8 cellular contexts compared by ENCODE assay signal in genomic region chr11:83194284-83195175, GRCh38. TPM values are rescaled to one million over a fixed set of nuclear protein-coding genes. Genes with fewer than 3 reads are reported as not detected.
DNase-seq lines count a peak whose midpoint lies in the region; ATAC-seq, FAIRE-seq and TF ChIP-seq lines count a peak whose summit lies in the region.

No MANE protein-coding gene starts in this region.

- no peak for FAIRE-seq in pancreas (lab: Jason Lieb, UNC)

- peak overlapping the region; percentile 91 for H2AFZ ChIP-seq in SK-N-SH (ENCODE audit: low read depth)

- H3K27ac ChIP-seq in SK-N-SH (ENCODE audit: low read depth in 2 of 2, low read length in 1 of 2) (peak overlapping the region; percentile 43 to 84), pancreas (peak overlapping the region; percentile 80 to 91 (median 85))

- POLR2A ChIA-PET in SK-N-SH (lab: Yijun Ruan, JAX): interaction anchor here (0.7 to 0.9 kb wide), 2 partner anchors 30 to 91 kb away, joined by 3 to 5 read pairs; no protein-coding TSS in a partner anchor

- H3K4me1 ChIP-seq in SK-N-SH (ENCODE audit: control insufficient read depth in 1 of 2, insufficient read depth in 2 of 2, low read depth in 1 of 2, low read length in 1 of 2) (peaks cover 16 to 18% of the 10 kb centered on the region in 2 experiments; a peak in 3 of 4 replicates), pancreas (peaks cover 8 to 24% (median 18%) of the 10 kb centered on the region in 3 donors)

- no peaks in the 10 kb centered on the region for H3K27me3 ChIP-seq in SK-N-SH (ENCODE audit: insufficient read depth)
- no peaks in the 10 kb centered on the region for H3K27me3 ChIP-seq in pancreas

- peaks cover 58% of the 10 kb centered on the region for H3K79me2 ChIP-seq in SK-N-SH (ENCODE audit: insufficient read depth)

- H3K27me3 Mint-ChIP-seq in activated naive CD4-positive, alpha-beta T cell treated with anti-CD3 and anti-CD28 coated beads, Interleukin-2, amount 50 U/mL, for 24 hours: no peaks in the 10 kb centered on the region
- no peaks in the 10 kb centered on the region for H3K27me3 Mint-ChIP-seq in type B pancreatic cell

- H3K36me3 Mint-ChIP-seq in activated naive CD4-positive, alpha-beta T cell treated with anti-CD3 and anti-CD28 coated beads, Interleukin-2, amount 50 U/mL, for 24 hours: peaks cover 15% of the 10 kb centered on the region
- peaks cover 4% of the 10 kb centered on the region for H3K36me3 Mint-ChIP-seq in type B pancreatic cell

- ATAC-seq in HG03354 (IDR thresholded peaks at IDR 0.05; ENCODE audit: poor library complexity, severe bottlenecking, unreplicated experiment): peak; percentile 59
- peak; percentile 78 for ATAC-seq in Right ventricle myocardium inferior
- ATAC-seq in pancreas: peak; percentile 57 to 75 (median 70)

- DNase-seq in C1 segment of cervical spinal cord (lab: John Stamatoyannopoulos, UW): peak in 10 of 14 donors; percentile 21 to 66 (median 40)
- peak; percentile 35 for DNase-seq in GM19238 (ENCODE audit: insufficient read length, low spot score)
- DNase-seq in SK-N-SH: peak; percentile 52
- peak; percentile 86 for DNase-seq in Right ventricle myocardium inferior (ENCODE audit: missing footprints)
- peak; percentile 37 to 80 (median 58) for DNase-seq in pancreas
- DNase-seq in type B pancreatic cell (ENCODE audit: extremely low spot score, unreplicated experiment): no peak

- 0 out of 2 replicates have a peak, but pooled peaks cover 2% of the 10 kb centered on the region for H3K9me2 ChIP-seq in SK-N-SH

- CTCF ChIA-PET in SK-N-SH (lab: Yijun Ruan, JAX): interaction anchor here (1.1 to 1.6 kb wide), 4 partner anchors 20 to 625 kb away, joined by 3 to 7 read pairs (median 3); no protein-coding TSS in a partner anchor

- peaks cover 23% of the 10 kb centered on the region for H3F3A ChIP-seq in SK-N-SH (replicated peaks; ENCODE audit: insufficient read depth)

- H3K4me3 ChIP-seq in SK-N-SH (ENCODE audit: low read depth in 2 of 2, low read length in 1 of 2) (peak overlapping the region; percentile 96 to 99), pancreas (peak overlapping the region; percentile 50 to 87 (median 62))

- peak overlapping the region; percentile 92 for H3K4me2 ChIP-seq in SK-N-SH

- H3K9me3 ChIP-seq in SK-N-SH (no peaks in the 10 kb centered on the region), pancreas (no peaks in the 10 kb centered on the region)

- no peak for TF ChIP-seq RAD21 in SK-N-SH (IDR thresholded peaks at IDR 0.05; ENCODE audit: low read length)

- H3K4me3 Mint-ChIP-seq in activated naive CD4-positive, alpha-beta T cell treated with anti-CD3 and anti-CD28 coated beads, Interleukin-2, amount 50 U/mL, for 24 hours: peak overlapping the region; percentile 100
- H3K4me3 Mint-ChIP-seq in type B pancreatic cell: peak overlapping the region; percentile 99

- TF ChIP-seq CTCF in SK-N-SH (IDR thresholded peaks at IDR 0.05) (no peak), pancreas (IDR thresholded peaks at IDR 0.05) (no peak), type B pancreatic cell (conservative IDR thresholded peaks at IDR 0.05) (no peak)

- H3K4me1 Mint-ChIP-seq in activated naive CD4-positive, alpha-beta T cell treated with anti-CD3 and anti-CD28 coated beads, Interleukin-2, amount 50 U/mL, for 24 hours: peaks cover 48% of the 10 kb centered on the region
- H3K4me1 Mint-ChIP-seq in type B pancreatic cell (ENCODE audit: unreplicated experiment): peaks cover 18% of the 10 kb centered on the region

- no peaks in the 10 kb centered on the region for H3K9me3 Mint-ChIP-seq in activated naive CD4-positive, alpha-beta T cell treated with anti-CD3 and anti-CD28 coated beads, Interleukin-2, amount 50 U/mL, for 24 hours
- no peaks in the 10 kb centered on the region for H3K9me3 Mint-ChIP-seq in type B pancreatic cell

- intact Hi-C loops in Right ventricle myocardium inferior (cut with DNase I): loop anchor here (5.0 kb wide), 1 partner anchor 122 kb away; the partner anchor contains the start of gene RAB30
- intact Hi-C loops in pancreas (cut with DNase I): no loop called here

- 3% methylated on average over 34 of the region's 35 CpGs for WGBS in SK-N-SH (ENCODE audit: low lambda C conversion rate)
- 1 to 2% methylated on average over 35 of the region's 35 CpGs for WGBS in pancreas, 2 donors

- H4K20me1 ChIP-seq in SK-N-SH (ENCODE audit: insufficient read depth): no peaks in the 10 kb centered on the region

- no peak for TF ChIP-seq EP300 in SK-N-SH (IDR thresholded peaks at IDR 0.05; ENCODE audit: borderline replicate concordance in 1 of 2, low read depth in 1 of 2, low read length in 1 of 2)

- H3K36me3 ChIP-seq in SK-N-SH (replicated peaks in 1 of 2; ENCODE audit: control insufficient read depth in 1 of 2, insufficient read depth in 2 of 2, low read length in 1 of 2) (peaks cover 35 to 39% of the 10 kb centered on the region in 2 experiments), pancreas (peaks cover 0 to 19% (median 0%) of the 10 kb centered on the region in 3 donors)

- H3K27ac Mint-ChIP-seq in activated naive CD4-positive, alpha-beta T cell treated with anti-CD3 and anti-CD28 coated beads, Interleukin-2, amount 50 U/mL, for 24 hours: peak overlapping the region; percentile 93
- peak overlapping the region; percentile 95 for H3K27ac Mint-ChIP-seq in type B pancreatic cell

- H3K9ac ChIP-seq in SK-N-SH: peak overlapping the region; percentile 98

TF ChIP-seq in SK-N-SH, 30 proteins besides CTCF, POLR2A, EP300 and RAD21:
- TF ChIP-seq, protein P1, sequence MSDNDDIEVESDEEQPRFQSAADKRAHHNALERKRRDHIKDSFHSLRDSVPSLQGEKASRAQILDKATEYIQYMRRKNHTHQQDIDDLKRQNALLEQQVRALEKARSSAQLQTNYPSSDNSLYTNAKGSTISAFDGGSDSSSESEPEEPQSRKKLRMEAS (IDR thresholded peaks at IDR 0.05; ENCODE audit: low read depth): peak; percentile 31; the same call in 1 of the 2 replicates
- TF ChIP-seq GABPA (IDR thresholded peaks at IDR 0.05; ENCODE audit: low read depth) (peak; percentile 48), USF1 (IDR thresholded peaks at IDR 0.05; ENCODE audit: borderline replicate concordance, low read depth) (no peak)
TF ChIP-seq in SK-N-SH: peak in this region for 2.

RNA-seq across cellular contexts. Expression of gene ANKRD42, which starts 1.0 kb away (rescaled TPM):
- polyA plus RNA-seq in SK-N-SH (2012; rRNA removed) (13.3 and 14.6 TPM in 2 replicates), pancreas (1 to 10 TPM; 3.5 to 5.4 TPM)
- polyA plus RNA-seq in SK-N-SH (2012; cell fraction: cytosol; rRNA removed): 14.4 and 16.5 TPM in 2 replicates
- polyA plus RNA-seq in SK-N-SH (2012; cell fraction: nucleus; rRNA removed): 10.0 and 14.9 TPM in 2 replicates
- total RNA-seq in Right ventricle myocardium inferior (4.7 TPM), pancreas (1 to 10 TPM; 4.1 to 8.1 (median 5.3) TPM), type B pancreatic cell (ENCODE audit: low replicate concordance) (12.1 and 12.2 TPM in 2 replicates)

RNA-seq across cellular contexts. Expression of gene PCF11, which starts 37.6 kb away (rescaled TPM):
- 22.4 and 35.3 TPM in 2 replicates for polyA plus RNA-seq in SK-N-SH (2012; rRNA removed)
- 16.5 and 17.5 TPM in 2 replicates for polyA plus RNA-seq in SK-N-SH (2012; cell fraction: cytosol; rRNA removed)
- 112 and 139 TPM in 2 replicates for polyA plus RNA-seq in SK-N-SH (2012; cell fraction: nucleus; rRNA removed)
- 24.5 TPM for total RNA-seq in Right ventricle myocardium inferior
- total RNA-seq in pancreas: 10 to 100 TPM; 18.4 to 34.3 (median 25.3) TPM
- polyA plus RNA-seq in pancreas: 10 to 100 TPM; 23.5 to 31.2 TPM
- total RNA-seq in type B pancreatic cell (ENCODE audit: low replicate concordance): 62.1 and 65.1 TPM in 2 replicates
